Comparison of ENCODE assay signal across 10 cellular contexts in the genomic region with DNA sequence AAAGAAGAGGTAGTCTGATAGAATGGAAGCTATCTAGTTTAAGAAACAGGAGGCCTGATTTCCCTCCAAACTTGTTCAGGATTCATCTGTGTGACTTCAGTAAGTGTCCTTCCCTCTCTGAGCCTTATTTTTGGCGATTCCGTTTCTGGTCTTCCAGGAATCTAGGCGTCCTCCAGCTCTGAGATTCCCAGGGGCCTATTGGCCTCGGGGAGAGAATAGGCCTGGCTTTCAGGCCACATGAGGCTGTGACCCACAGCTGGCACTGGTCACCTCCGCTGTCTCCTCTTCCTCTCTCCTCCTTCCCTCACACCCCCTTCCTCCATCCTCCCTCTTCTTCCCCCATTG.
DNase-seq lines count a peak whose midpoint lies in the region; ATAC-seq and TF ChIP-seq lines count a peak whose summit lies in the region.
"Had no signal": no experiment of that assay in that cellular context is flagged by ENCODE, and none has a peak within 500 bp of the region (broad histone marks: within the 10 kb centered on the region; RNA-seq: fewer than 3 reads in every experiment).

No MANE protein-coding gene starts in this region.

- H3K27me3 ChIP-seq in esophagus (ENCODE audit: control insufficient read depth in 1 of 2, insufficient read depth in 2 of 2, low read length in 2 of 2) (no peaks in the 10 kb centered on the region), vagina (no peaks in the 10 kb centered on the region)

- WGBS in esophagus, 2 donors: 41 to 46% methylated on average over 5 of the region's 5 CpGs

- intact Hi-C loops in natural killer cell (cut with micrococcal nuclease) (no loop called here), vagina (cut with DNase I) (no loop called here)

- H3K27ac ChIP-seq in esophagus (ENCODE audit: low read depth in 2 of 2, low read length in 1 of 2): no peak overlapping the region
- no peak overlapping the region for H3K27ac ChIP-seq in vagina

- TF ChIP-seq CTCF in natural killer cell (IDR thresholded peaks at IDR 0.05) (no peak), nephron progenitor cell (IDR thresholded peaks at IDR 0.05) (no peak), vagina (IDR thresholded peaks at IDR 0.05) (no peak)

- H3K27me3 Mint-ChIP-seq in natural killer cell (ENCODE audit: low read depth in 2 of 2): peaks cover 33 to 53% of the 10 kb centered on the region in 2 donors
- H3K27me3 Mint-ChIP-seq in natural killer cell treated with Interleukin-12 subunit alpha and Interleukin-12 subunit beta and Interleukin-15 and Interleukin-18, amount 100 ng/mL, for 72 hours: peaks cover 36 to 61% of the 10 kb centered on the region in 2 donors
- H3K27me3 Mint-ChIP-seq in nephron progenitor cell (ENCODE audit: low read depth, poor library complexity): peaks cover 12% of the 10 kb centered on the region

- H3K4me3 ChIP-seq in esophagus (ENCODE audit: low read depth in 1 of 2, low read length in 2 of 2): peak overlapping the region; percentile 36 to 37
- H3K4me3 ChIP-seq in vagina: peak overlapping the region; percentile 39 to 47

- H3K4me1 Mint-ChIP-seq in natural killer cell: peaks cover 0 to 13% of the 10 kb centered on the region in 2 donors
- peaks cover 0 to 3% of the 10 kb centered on the region in 2 donors for H3K4me1 Mint-ChIP-seq in natural killer cell treated with Interleukin-12 subunit alpha and Interleukin-12 subunit beta and Interleukin-15 and Interleukin-18, amount 100 ng/mL, for 72 hours (ENCODE audit: low read depth in 2 of 2)
- H3K4me1 Mint-ChIP-seq in nephron progenitor cell: peaks cover 55% of the 10 kb centered on the region

- H3K9me3 Mint-ChIP-seq in natural killer cell (peaks cover 3% of the 10 kb centered on the region in 2 donors), nephron progenitor cell (peaks cover 22% of the 10 kb centered on the region)
- H3K9me3 Mint-ChIP-seq in natural killer cell treated with Interleukin-12 subunit alpha and Interleukin-12 subunit beta and Interleukin-15 and Interleukin-18, amount 100 ng/mL, for 72 hours: peaks cover 4% of the 10 kb centered on the region

- H3K4me1 ChIP-seq in esophagus (ENCODE audit: control insufficient read depth in 2 of 2, insufficient read depth in 2 of 2, low read length in 1 of 2) (peaks cover 0 to 4% of the 10 kb centered on the region in 2 donors), vagina (peaks cover 32% of the 10 kb centered on the region)

- peaks cover 14% of the 10 kb centered on the region for H3K36me3 Mint-ChIP-seq in natural killer cell
- H3K36me3 Mint-ChIP-seq in natural killer cell treated with Interleukin-12 subunit alpha and Interleukin-12 subunit beta and Interleukin-15 and Interleukin-18, amount 100 ng/mL, for 72 hours: peaks cover 11% of the 10 kb centered on the region
- H3K36me3 Mint-ChIP-seq in nephron progenitor cell (ENCODE audit: low read depth): peaks cover 5% of the 10 kb centered on the region

- ATAC-seq in natural killer cell (no peak), HG02678 (IDR thresholded peaks at IDR 0.05; ENCODE audit: unreplicated experiment) (no peak)
- no peak for ATAC-seq in natural killer cell treated with Interleukin-12 subunit alpha and Interleukin-12 subunit beta and Interleukin-15 and Interleukin-18, amount 100 ng/mL, for 72 hours

- no peak for DNase-seq in natural killer cell
- no peak for DNase-seq in natural killer cell treated with Interleukin-12 subunit alpha and Interleukin-12 subunit beta and Interleukin-15 and Interleukin-18, amount 100 ng/mL, for 72 hours (ENCODE audit: low spot score)
- no peak for DNase-seq in nephron progenitor cell
- no peak for DNase-seq in vagina (ENCODE audit: extremely low spot score in 2 of 2)
- no peak for DNase-seq in EL
- no peak for DNase-seq in cerebellum (ENCODE audit: low spot score)
- DNase-seq: activated T-cell treated with anti-CD3 and anti-CD28 coated beads, Interleukin-2, amount 50 U/mL, for 24 hours; CD4-positive, alpha-beta T cell had no signal

- H3K27ac Mint-ChIP-seq in natural killer cell: peak overlapping the region in 1 of 2 donors; percentile 54
- H3K27ac Mint-ChIP-seq in natural killer cell treated with Interleukin-12 subunit alpha and Interleukin-12 subunit beta and Interleukin-15 and Interleukin-18, amount 100 ng/mL, for 72 hours: no peak overlapping the region
- H3K27ac Mint-ChIP-seq in nephron progenitor cell: no peak overlapping the region
- H3K27ac Mint-ChIP-seq: activated T-cell treated with anti-CD3 and anti-CD28 coated beads, Interleukin-2, amount 50 U/mL, for 24 hours; CD4-positive, alpha-beta T cell had no signal

- H3K36me3 ChIP-seq in esophagus (ENCODE audit: control insufficient read depth in 2 of 2, insufficient read depth in 2 of 2, low read length in 1 of 2) (no peaks in the 10 kb centered on the region), vagina (no peaks in the 10 kb centered on the region)

- TF ChIP-seq POLR2A in vagina (IDR thresholded peaks at IDR 0.05): no peak

- H3K9me3 ChIP-seq in esophagus (ENCODE audit: control insufficient read depth in 2 of 2, insufficient read depth in 1 of 2, low read depth in 1 of 2, low read length in 1 of 2) (no peaks in the 10 kb centered on the region), vagina (no peaks in the 10 kb centered on the region)

- peak overlapping the region; percentile 70 for H3K4me3 Mint-ChIP-seq in natural killer cell
- no peak overlapping the region for H3K4me3 Mint-ChIP-seq in natural killer cell treated with Interleukin-12 subunit alpha and Interleukin-12 subunit beta and Interleukin-15 and Interleukin-18, amount 100 ng/mL, for 72 hours
- H3K4me3 Mint-ChIP-seq in nephron progenitor cell: peak overlapping the region; percentile 33
